Comparison of ENCODE assay signal across 2 cellular contexts in the genomic region with DNA sequence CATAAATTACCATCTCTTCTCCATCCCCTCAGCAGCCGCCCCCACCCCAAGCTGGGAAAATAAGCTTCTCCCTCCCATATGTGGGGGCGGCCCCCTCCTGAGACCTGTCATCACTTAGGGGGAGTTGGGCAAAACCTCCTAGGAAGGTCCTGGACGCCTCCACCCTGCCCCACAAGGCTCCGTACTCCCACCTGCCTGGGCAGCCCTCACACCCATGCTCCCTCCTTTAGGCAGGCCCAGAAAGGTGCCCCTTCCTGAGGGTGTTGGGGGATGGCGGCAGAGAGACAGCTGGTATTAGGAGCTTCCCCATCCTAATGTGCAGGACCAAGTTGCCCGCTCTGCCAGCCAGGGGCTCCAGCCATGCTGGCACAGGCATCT.
TF ChIP-seq lines count a peak whose summit lies in the region.

No MANE protein-coding gene starts in this region.

TF ChIP-seq in HEK293, 187 proteins besides CTCF, POLR2A, EP300 and RAD21 (continues in another document):
- TF ChIP-seq, protein P1, sequence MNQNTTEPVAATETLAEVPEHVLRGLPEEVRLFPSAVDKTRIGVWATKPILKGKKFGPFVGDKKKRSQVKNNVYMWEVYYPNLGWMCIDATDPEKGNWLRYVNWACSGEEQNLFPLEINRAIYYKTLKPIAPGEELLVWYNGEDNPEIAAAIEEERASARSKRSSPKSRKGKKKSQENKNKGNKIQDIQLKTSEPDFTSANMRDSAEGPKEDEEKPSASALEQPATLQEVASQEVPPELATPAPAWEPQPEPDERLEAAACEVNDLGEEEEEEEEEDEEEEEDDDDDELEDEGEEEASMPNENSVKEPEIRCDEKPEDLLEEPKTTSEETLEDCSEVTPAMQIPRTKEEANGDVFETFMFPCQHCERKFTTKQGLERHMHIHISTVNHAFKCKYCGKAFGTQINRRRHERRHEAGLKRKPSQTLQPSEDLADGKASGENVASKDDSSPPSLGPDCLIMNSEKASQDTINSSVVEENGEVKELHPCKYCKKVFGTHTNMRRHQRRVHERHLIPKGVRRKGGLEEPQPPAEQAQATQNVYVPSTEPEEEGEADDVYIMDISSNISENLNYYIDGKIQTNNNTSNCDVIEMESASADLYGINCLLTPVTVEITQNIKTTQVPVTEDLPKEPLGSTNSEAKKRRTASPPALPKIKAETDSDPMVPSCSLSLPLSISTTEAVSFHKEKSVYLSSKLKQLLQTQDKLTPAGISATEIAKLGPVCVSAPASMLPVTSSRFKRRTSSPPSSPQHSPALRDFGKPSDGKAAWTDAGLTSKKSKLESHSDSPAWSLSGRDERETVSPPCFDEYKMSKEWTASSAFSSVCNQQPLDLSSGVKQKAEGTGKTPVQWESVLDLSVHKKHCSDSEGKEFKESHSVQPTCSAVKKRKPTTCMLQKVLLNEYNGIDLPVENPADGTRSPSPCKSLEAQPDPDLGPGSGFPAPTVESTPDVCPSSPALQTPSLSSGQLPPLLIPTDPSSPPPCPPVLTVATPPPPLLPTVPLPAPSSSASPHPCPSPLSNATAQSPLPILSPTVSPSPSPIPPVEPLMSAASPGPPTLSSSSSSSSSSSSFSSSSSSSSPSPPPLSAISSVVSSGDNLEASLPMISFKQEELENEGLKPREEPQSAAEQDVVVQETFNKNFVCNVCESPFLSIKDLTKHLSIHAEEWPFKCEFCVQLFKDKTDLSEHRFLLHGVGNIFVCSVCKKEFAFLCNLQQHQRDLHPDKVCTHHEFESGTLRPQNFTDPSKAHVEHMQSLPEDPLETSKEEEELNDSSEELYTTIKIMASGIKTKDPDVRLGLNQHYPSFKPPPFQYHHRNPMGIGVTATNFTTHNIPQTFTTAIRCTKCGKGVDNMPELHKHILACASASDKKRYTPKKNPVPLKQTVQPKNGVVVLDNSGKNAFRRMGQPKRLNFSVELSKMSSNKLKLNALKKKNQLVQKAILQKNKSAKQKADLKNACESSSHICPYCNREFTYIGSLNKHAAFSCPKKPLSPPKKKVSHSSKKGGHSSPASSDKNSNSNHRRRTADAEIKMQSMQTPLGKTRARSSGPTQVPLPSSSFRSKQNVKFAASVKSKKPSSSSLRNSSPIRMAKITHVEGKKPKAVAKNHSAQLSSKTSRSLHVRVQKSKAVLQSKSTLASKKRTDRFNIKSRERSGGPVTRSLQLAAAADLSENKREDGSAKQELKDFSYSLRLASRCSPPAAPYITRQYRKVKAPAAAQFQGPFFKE (tag by site-specific recombination; IDR thresholded peaks at IDR 0.05; ENCODE audit: borderline replicate concordance): no peak
- TF ChIP-seq EGR2 (tag by site-specific recombination; IDR thresholded peaks at IDR 0.05; ENCODE audit: low read depth): peak; percentile 99
- TF ChIP-seq, protein P2, sequence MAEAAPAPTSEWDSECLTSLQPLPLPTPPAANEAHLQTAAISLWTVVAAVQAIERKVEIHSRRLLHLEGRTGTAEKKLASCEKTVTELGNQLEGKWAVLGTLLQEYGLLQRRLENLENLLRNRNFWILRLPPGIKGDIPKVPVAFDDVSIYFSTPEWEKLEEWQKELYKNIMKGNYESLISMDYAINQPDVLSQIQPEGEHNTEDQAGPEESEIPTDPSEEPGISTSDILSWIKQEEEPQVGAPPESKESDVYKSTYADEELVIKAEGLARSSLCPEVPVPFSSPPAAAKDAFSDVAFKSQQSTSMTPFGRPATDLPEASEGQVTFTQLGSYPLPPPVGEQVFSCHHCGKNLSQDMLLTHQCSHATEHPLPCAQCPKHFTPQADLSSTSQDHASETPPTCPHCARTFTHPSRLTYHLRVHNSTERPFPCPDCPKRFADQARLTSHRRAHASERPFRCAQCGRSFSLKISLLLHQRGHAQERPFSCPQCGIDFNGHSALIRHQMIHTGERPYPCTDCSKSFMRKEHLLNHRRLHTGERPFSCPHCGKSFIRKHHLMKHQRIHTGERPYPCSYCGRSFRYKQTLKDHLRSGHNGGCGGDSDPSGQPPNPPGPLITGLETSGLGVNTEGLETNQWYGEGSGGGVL (tag by site-specific recombination; IDR thresholded peaks at IDR 0.05): peak; percentile 62
- TF ChIP-seq ZNF311 (tag by site-specific recombination; IDR thresholded peaks at IDR 0.05; ENCODE audit: borderline replicate concordance): no peak
- no peak for TF ChIP-seq ZNF19 (tag by site-specific recombination; IDR thresholded peaks at IDR 0.05; ENCODE audit: low read depth)
- no peak for TF ChIP-seq MYNN (tag by site-specific recombination; IDR thresholded peaks at IDR 0.05; ENCODE audit: borderline replicate concordance)
- TF ChIP-seq KLF8 (tag by site-specific recombination; IDR thresholded peaks at IDR 0.05): no peak
- no peak for TF ChIP-seq KLF9 (tag by site-specific recombination; IDR thresholded peaks at IDR 0.05; ENCODE audit: low read depth)
- no peak for TF ChIP-seq KLF1 (tag by site-specific recombination; IDR thresholded peaks at IDR 0.05)
- no peak for TF ChIP-seq ZNF843 (tag by site-specific recombination; IDR thresholded peaks at IDR 0.05)
- no peak for TF ChIP-seq ZNF777 (tag by site-specific recombination; IDR thresholded peaks at IDR 0.05; ENCODE audit: borderline replicate concordance)
- no peak for TF ChIP-seq ZNF335 (tag by site-specific recombination; conservative IDR thresholded peaks at IDR 0.05)
- TF ChIP-seq ZNF354C (tag by site-specific recombination; IDR thresholded peaks at IDR 0.05; ENCODE audit: borderline replicate concordance, low read depth): no peak
- TF ChIP-seq ZNF366 (tag by site-specific recombination; conservative IDR thresholded peaks at IDR 0.05): no peak

TF ChIP-seq in H1, 55 proteins besides CTCF, POLR2A, EP300 and RAD21:
- no peak for TF ChIP-seq RXRA (IDR thresholded peaks at IDR 0.05; ENCODE audit: insufficient read depth, low read depth, low read length)
- no peak for TF ChIP-seq POU5F1 (IDR thresholded peaks at IDR 0.05; ENCODE audit: low read depth, low read length)
- no peak for TF ChIP-seq KDM1A (IDR thresholded peaks at IDR 0.05; ENCODE audit: borderline replicate concordance, low read length)
- TF ChIP-seq TEAD4 (IDR thresholded peaks at IDR 0.05; ENCODE audit: low read depth, low read length): no peak
- TF ChIP-seq JUN (IDR thresholded peaks at IDR 0.05; ENCODE audit: low read depth, low read length): no peak
- TF ChIP-seq CREB1 (IDR thresholded peaks at IDR 0.05): no peak
- TF ChIP-seq, protein P3, sequence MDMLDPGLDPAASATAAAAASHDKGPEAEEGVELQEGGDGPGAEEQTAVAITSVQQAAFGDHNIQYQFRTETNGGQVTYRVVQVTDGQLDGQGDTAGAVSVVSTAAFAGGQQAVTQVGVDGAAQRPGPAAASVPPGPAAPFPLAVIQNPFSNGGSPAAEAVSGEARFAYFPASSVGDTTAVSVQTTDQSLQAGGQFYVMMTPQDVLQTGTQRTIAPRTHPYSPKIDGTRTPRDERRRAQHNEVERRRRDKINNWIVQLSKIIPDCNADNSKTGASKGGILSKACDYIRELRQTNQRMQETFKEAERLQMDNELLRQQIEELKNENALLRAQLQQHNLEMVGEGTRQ (IDR thresholded peaks at IDR 0.05; ENCODE audit: low read length): no peak
- no peak for TF ChIP-seq ZNF274 (IDR thresholded peaks at IDR 0.05; ENCODE audit: borderline replicate concordance, extremely low read depth, low read length)
- TF ChIP-seq, protein P4, sequence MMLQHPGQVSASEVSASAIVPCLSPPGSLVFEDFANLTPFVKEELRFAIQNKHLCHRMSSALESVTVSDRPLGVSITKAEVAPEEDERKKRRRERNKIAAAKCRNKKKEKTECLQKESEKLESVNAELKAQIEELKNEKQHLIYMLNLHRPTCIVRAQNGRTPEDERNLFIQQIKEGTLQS (IDR thresholded peaks at IDR 0.05; ENCODE audit: insufficient read depth, low read depth, low read length): no peak
- no peak for TF ChIP-seq NRF1 (IDR thresholded peaks at IDR 0.05; ENCODE audit: low read depth, low read length)
- TF ChIP-seq POLR2AphosphoS5 (IDR thresholded peaks at IDR 0.05; ENCODE audit: low read depth, low read length): no peak
- TF ChIP-seq SRF (IDR thresholded peaks at IDR 0.05; ENCODE audit: low read depth, low read length): no peak
- no peak for TF ChIP-seq CHD2 (IDR thresholded peaks at IDR 0.05; ENCODE audit: low read length)
- TF ChIP-seq SP1 (IDR thresholded peaks at IDR 0.05; ENCODE audit: low read depth, low read length): no peak
- no peak for TF ChIP-seq CTBP2 (IDR thresholded peaks at IDR 0.05; ENCODE audit: borderline replicate concordance, insufficient read depth, insufficient read length, low read length)
- no peak for TF ChIP-seq BACH1 (IDR thresholded peaks at IDR 0.05; ENCODE audit: low read length)
- no peak for TF ChIP-seq YY1 (IDR thresholded peaks at IDR 0.05; ENCODE audit: low read depth, low read length)
- TF ChIP-seq TCF12 (IDR thresholded peaks at IDR 0.05; ENCODE audit: low read depth, low read length): no peak
